26 cellular contexts compared by ENCODE assay signal in genomic region chr11:34595960-34596359, GRCh38. TPM values are rescaled to one million over a fixed set of nuclear protein-coding genes. Genes with fewer than 3 reads are reported as not detected.
A peak's percentile ranks its signal among the peaks of the same experiment; 100 is the strongest.
DNase-seq lines count a peak whose midpoint lies in the region; ATAC-seq, FAIRE-seq and TF ChIP-seq lines count a peak whose summit lies in the region.
"Had no signal": no experiment of that assay in that cellular context is flagged by ENCODE, and none has a peak within 500 bp of the region (broad histone marks: within the 10 kb centered on the region; RNA-seq: fewer than 3 reads in every experiment).

No MANE protein-coding gene starts in this region.

- H3K9me3 Mint-ChIP-seq in activated CD4-positive, alpha-beta memory T cell treated with anti-CD3 and anti-CD28 coated beads for 36 hours: peaks cover 2% of the 10 kb centered on the region

- H3K9me3 ChIP-seq in A549: peaks cover 60% of the 10 kb centered on the region
- H3K9me3 ChIP-seq: BE2C had no signal

- H3K27me3 Mint-ChIP-seq in activated CD4-positive, alpha-beta memory T cell treated with anti-CD3 and anti-CD28 coated beads for 36 hours: peaks cover 14% of the 10 kb centered on the region

- intact Hi-C loops in activated CD4-positive, alpha-beta memory T cell treated with anti-CD3 and anti-CD28 coated beads for 36 hours (cut with micrococcal nuclease): no loop called here
- intact Hi-C loops in sciatic nerve (cut with DNase I): no loop called here

- H3K27ac Mint-ChIP-seq in activated CD4-positive, alpha-beta memory T cell treated with anti-CD3 and anti-CD28 coated beads for 36 hours: no peak overlapping the region
- H3K27ac Mint-ChIP-seq: CD14-positive monocyte; CD4-positive, alpha-beta memory T cell; CD4-positive, CD25-positive, alpha-beta regulatory T cell; CD8-positive, alpha-beta memory T cell had no signal

- H3K4me3 Mint-ChIP-seq in activated CD4-positive, alpha-beta memory T cell treated with anti-CD3 and anti-CD28 coated beads for 36 hours: no peak overlapping the region
- H3K4me3 Mint-ChIP-seq: CD14-positive monocyte; CD4-positive, alpha-beta memory T cell; CD4-positive, CD25-positive, alpha-beta regulatory T cell; CD8-positive, alpha-beta memory T cell had no signal

- no peak overlapping the region for H3K4me3 ChIP-seq in A549
- H3K4me3 ChIP-seq: BLaER1, GM12878 had no signal

- peaks cover 16% of the 10 kb centered on the region for H3K4me1 Mint-ChIP-seq in activated CD4-positive, alpha-beta memory T cell treated with anti-CD3 and anti-CD28 coated beads for 36 hours (ENCODE audit: low read depth)

- ATAC-seq in A549 (no peak), sciatic nerve (no peak)
- ATAC-seq: GM12878 had no signal

- DNase-seq in A549 (ENCODE audit: low read depth in 1 of 2, low spot score in 1 of 2) (no peak), epithelial cell of prostate (ENCODE audit: low read depth, low spot score) (no peak), sciatic nerve (ENCODE audit: low spot score) (no peak)
- DNase-seq in activated CD4-positive, alpha-beta memory T cell treated with anti-CD3 and anti-CD28 coated beads for 36 hours: no peak
- DNase-seq: 8988T; BE2C; C1 segment of cervical spinal cord; CD4-positive, alpha-beta memory T cell; CD4-positive, CD25-positive, alpha-beta regulatory T cell; CD8-positive, alpha-beta memory T cell; COR-L47; DMS 273 treated with DMSO at 0.1 percent for 48 hours; DMS153; DMS53; DMS79; DND-41; EL; GDM1 had no signal

- no peaks in the 10 kb centered on the region for H3K36me3 Mint-ChIP-seq in activated CD4-positive, alpha-beta memory T cell treated with anti-CD3 and anti-CD28 coated beads for 36 hours
- H3K36me3 Mint-ChIP-seq: CD14-positive monocyte had no signal

- H3K27ac ChIP-seq in A549 (peak overlapping the region; percentile 98 to 99; a peak in 5 of 6 replicates), VCaP (peak overlapping the region; percentile 49; the same call in 1 of the 2 replicates), epithelial cell of prostate (peak overlapping the region; percentile 88)
- H3K27ac ChIP-seq: BLaER1 had no signal

- no peak for TF ChIP-seq CTCF in A549 (IDR thresholded peaks at IDR 0.05)
- TF ChIP-seq CTCF in VCaP (conservative IDR thresholded peaks at IDR 0.05): no peak

- TF ChIP-seq EP300 in A549 (IDR thresholded peaks at IDR 0.05): no peak

- CTCF ChIA-PET in A549 (lab: Yijun Ruan, JAX): interaction anchor here (1.2 to 4.3 kb wide), 4 partner anchors 10 to 295 kb away, joined by 3 to 39 read pairs (median 4); no protein-coding TSS in a partner anchor
- CTCF ChIA-PET in activated CD4-positive, alpha-beta memory T cell treated with anti-CD3 and anti-CD28 coated beads for 36 hours (lab: Charles Lee): interaction anchor here (2.0 kb wide), 1 partner anchor 9 kb away, joined by 15 read pairs; no protein-coding TSS in a partner anchor

- 89% methylated on average over 5 of the region's 5 CpGs for WGBS in A549 (ENCODE audit: missing lambda C conversion rate)

- POLR2A ChIA-PET in A549 (lab: Yijun Ruan, JAX): no interaction called here
- POLR2A ChIA-PET in activated CD4-positive, alpha-beta memory T cell treated with anti-CD3 and anti-CD28 coated beads for 36 hours (lab: Charles Lee): no interaction called here

- no peak for TF ChIP-seq POLR2A in A549 (IDR thresholded peaks at IDR 0.05; ENCODE audit: low read length)

- H3K4me1 ChIP-seq in A549: peaks cover 23% of the 10 kb centered on the region
- H3K4me1 ChIP-seq: BE2C, BLaER1 had no signal

- H3K4me2 ChIP-seq in A549: no peak overlapping the region
- H3K4me2 ChIP-seq: BLaER1 had no signal

- no peak for FAIRE-seq in A549 (lab: Jason Lieb, UNC)
- FAIRE-seq: A204.1, GM12878, GM12892, GM18507 had no signal

- TF ChIP-seq RAD21 in A549 (conservative IDR thresholded peaks at IDR 0.05 in 1 of 2, IDR thresholded peaks at IDR 0.05 in 1 of 2): no peak

TF ChIP-seq in A549, 52 proteins besides CTCF, POLR2A, EP300 and RAD21:
- TF ChIP-seq ELK1 (IDR thresholded peaks at IDR 0.05; ENCODE audit: low read depth, low read length) (no peak), RARB (CRISPR knock-in tag; IDR thresholded peaks at IDR 0.05) (no peak), KDM1A (IDR thresholded peaks at IDR 0.05; ENCODE audit: low read depth) (no peak), JUN (IDR thresholded peaks at IDR 0.05) (no peak), GATA3 (IDR thresholded peaks at IDR 0.05; ENCODE audit: borderline replicate concordance) (no peak)
TF ChIP-seq in A549: peak in this region for 0.

RNA-seq across cellular contexts. Expression of gene EHF, which starts 24.9 kb away (rescaled TPM):
- polyA plus RNA-seq in A549 (2011; rRNA removed): 4.9 and 5.4 TPM in 2 replicates
- 0.96 and 1.3 TPM in 2 replicates for polyA plus RNA-seq in A549 (2012; cell fraction: cytosol; rRNA removed)
- polyA plus RNA-seq in A549 (2012; cell fraction: nucleus; rRNA removed): 1.0 TPM in 2 replicates
- polyA plus RNA-seq in A549 (2017; fragmentation: RNase III; extraction: RNeasy Plus Mini Kit Qiagen cat#74134 plus additional on column Dnase treatment): 6.0 to 7.8 TPM (median 7.0 TPM) in 3 replicates
- 19.9 and 22.1 TPM in 2 replicates for polyA minus RNA-seq in A549 (2011; rRNA and poly(A)+ RNA removed)
- total RNA-seq in activated CD4-positive, alpha-beta memory T cell treated with anti-CD3 and anti-CD28 coated beads for 36 hours: not detected
- total RNA-seq in sciatic nerve: 0.18 TPM
- total RNA-seq: CD4-positive, alpha-beta memory T cell; CD4-positive, CD25-positive, alpha-beta regulatory T cell; G401 had no signal
- polyA plus RNA-seq: CD4-positive, alpha-beta memory T cell; CD4-positive, CD25-positive, alpha-beta regulatory T cell; CD8-positive, alpha-beta memory T cell had no signal
